1 cellular context compared by ENCODE assay signal in genomic region chr14:55136241-55136640, GRCh38.
TF ChIP-seq lines count a peak whose summit lies in the region.

No MANE protein-coding gene starts in this region.

TF ChIP-seq in IMR-90, 13 proteins besides CTCF, POLR2A, EP300 and RAD21:
- no peak for TF ChIP-seq NFE2L2 (IDR thresholded peaks at IDR 0.05; ENCODE audit: low read depth, low read length)
- TF ChIP-seq FOS (IDR thresholded peaks at IDR 0.05; ENCODE audit: low read depth, low read length): no peak; the same call in 1 of the 2 replicates
- no peak for TF ChIP-seq ELK1 (IDR thresholded peaks at IDR 0.05; ENCODE audit: borderline replicate concordance, low read depth, low read length)
